ENCODE assay signal across 9 cellular contexts in the genomic region with DNA sequence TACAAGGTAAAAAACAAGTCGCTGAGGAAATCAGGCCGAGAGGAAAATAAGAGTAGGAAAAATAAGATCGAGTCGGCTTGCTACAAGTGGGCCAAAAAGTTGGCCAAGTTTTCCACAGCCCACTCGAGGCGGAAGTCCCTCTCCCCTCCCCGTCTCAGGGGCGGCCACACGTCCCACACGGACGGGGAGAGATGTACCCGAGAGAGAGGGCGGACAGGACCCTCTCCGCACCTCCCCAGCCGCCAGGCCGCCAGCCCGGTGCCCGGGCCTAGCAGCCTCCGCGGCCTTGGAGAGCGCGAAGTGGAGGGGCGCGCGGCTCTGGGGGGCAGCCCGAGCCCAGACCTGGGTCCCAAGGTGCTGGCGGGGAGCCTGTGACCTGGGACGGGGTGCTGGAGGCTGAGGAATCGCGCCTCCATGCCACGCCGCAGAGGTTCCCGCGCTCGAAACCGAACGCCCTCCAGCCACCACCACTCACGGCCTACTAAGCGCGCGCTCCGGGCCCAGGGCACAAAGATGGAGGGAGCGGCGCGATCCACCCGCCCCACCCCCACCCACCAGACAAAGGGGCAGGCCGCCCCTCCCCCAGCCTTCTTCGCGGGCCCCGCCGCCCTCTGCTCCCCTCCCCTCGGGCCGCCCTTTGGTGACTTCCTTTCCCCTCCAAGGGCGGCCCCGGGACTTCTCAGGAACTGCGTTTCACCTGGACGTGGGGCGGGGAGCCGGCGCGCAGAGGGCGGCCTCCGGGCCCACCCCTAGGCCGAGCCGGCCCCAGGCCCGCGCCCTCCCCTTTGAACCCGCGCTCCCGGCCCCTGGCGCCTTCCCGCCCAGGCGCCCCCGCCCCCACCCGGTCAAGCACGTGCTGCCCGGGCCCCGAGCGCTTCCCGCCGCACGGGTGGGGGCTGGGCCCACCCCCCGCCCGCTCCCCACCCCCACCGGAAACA. TPM values are rescaled to one million over a fixed set of nuclear protein-coding genes. Genes with fewer than 3 reads are reported as not detected.
DNase-seq lines count a peak whose midpoint lies in the region; ATAC-seq and TF ChIP-seq lines count a peak whose summit lies in the region.
"Had no signal": no experiment of that assay in that cellular context is flagged by ENCODE, and none has a peak within 500 bp of the region (broad histone marks: within the 10 kb centered on the region; RNA-seq: fewer than 3 reads in every experiment).

No MANE protein-coding gene starts in this region.

- peak overlapping the region; percentile 96 for H4K8ac ChIP-seq in mesenchymal stem cell (ENCODE audit: low read length)

- no peak overlapping the region for H3K4me2 ChIP-seq in mesenchymal stem cell (ENCODE audit: low read length, poor library complexity, severe bottlenecking)

- peak overlapping the region; percentile 47 to 92 for H3K4ac ChIP-seq in mesenchymal stem cell (ENCODE audit: low read depth in 1 of 2, low read length in 2 of 2)

- H4K91ac ChIP-seq in mesenchymal stem cell (ENCODE audit: low read length), result peak overlapping the region; percentile 78

- H3K4me3 ChIP-seq in ascending aorta, result peak overlapping the region; percentile 67 to 71
- H3K4me3 ChIP-seq in mesenchymal stem cell (ENCODE audit: insufficient read depth in 1 of 2, low read depth in 1 of 2, low read length in 2 of 2), result no peak overlapping the region
- H3K4me3 ChIP-seq in thymus (ENCODE audit: low read length), result peak overlapping the region; percentile 70

- H3K18ac ChIP-seq in mesenchymal stem cell (ENCODE audit: low read depth in 1 of 2, low read length in 2 of 2), result peak overlapping the region; percentile 69 to 94

- no peak overlapping the region for H3K9ac ChIP-seq in mesenchymal stem cell (ENCODE audit: low read length)

- no peak overlapping the region for H2BK5ac ChIP-seq in mesenchymal stem cell (ENCODE audit: low read depth, low read length, poor library complexity, severe bottlenecking)

- H3K9me3 ChIP-seq in ascending aorta (no peaks in the 10 kb centered on the region), mesenchymal stem cell (ENCODE audit: control insufficient read depth, low read length) (no peaks in the 10 kb centered on the region), thymus (ENCODE audit: control insufficient read depth) (no peaks in the 10 kb centered on the region)

- H3K27me3 ChIP-seq in ascending aorta (no peaks in the 10 kb centered on the region), mesenchymal stem cell (ENCODE audit: control insufficient read depth in 1 of 2, insufficient read depth in 1 of 2, low read length in 2 of 2) (no peaks in the 10 kb centered on the region), thymus (ENCODE audit: control insufficient read depth, insufficient read depth) (no peaks in the 10 kb centered on the region)

- ATAC-seq in GM18861 (IDR thresholded peaks at IDR 0.05; ENCODE audit: unreplicated experiment), result no peak

- H2BK15ac ChIP-seq in mesenchymal stem cell (ENCODE audit: low read depth, poor library complexity, severe bottlenecking), result peak overlapping the region; percentile 90

- peaks cover 10 to 12% of the 10 kb centered on the region in 2 donors for H3K4me1 ChIP-seq in ascending aorta
- peaks cover 33% of the 10 kb centered on the region for H3K4me1 ChIP-seq in mesenchymal stem cell (ENCODE audit: control insufficient read depth, insufficient read depth, low read depth, low read length)
- H3K4me1 ChIP-seq in thymus (ENCODE audit: control insufficient read depth, insufficient read depth, low read length), result peaks cover 16% of the 10 kb centered on the region

- H2BK12ac ChIP-seq in mesenchymal stem cell (ENCODE audit: low read length in 2 of 2), result peak overlapping the region in 1 of 2 experiments; percentile 92

- peak overlapping the region; percentile 80 to 90 for H3K27ac ChIP-seq in ascending aorta
- H3K27ac ChIP-seq in mesenchymal stem cell (ENCODE audit: low read length, poor library complexity, severe bottlenecking), result no peak overlapping the region
- H3K27ac ChIP-seq in thymus (ENCODE audit: low read depth), result peak overlapping the region; percentile 94
- H3K27ac ChIP-seq: 22Rv1 had no signal

- WGBS in mesenchymal stem cell, result 26% methylated on average over 49 of the region's 85 CpGs
- WGBS in thymus, result 53% methylated on average over 85 of the region's 85 CpGs

- no peak overlapping the region for H2AFZ ChIP-seq in mesenchymal stem cell (ENCODE audit: low read depth, low read length)

- H2AK5ac ChIP-seq in mesenchymal stem cell (ENCODE audit: low read length, severe bottlenecking), result no peak overlapping the region

- H3K79me1 ChIP-seq in mesenchymal stem cell (replicated peaks; ENCODE audit: low read length, poor library complexity, severe bottlenecking), result no peaks in the 10 kb centered on the region

- intact Hi-C loops in ascending aorta (cut with DNase I), result loop anchor here (10.0 kb wide), 1 partner anchor 460 kb away; a partner anchor contains a TSS

- H2BK120ac ChIP-seq in mesenchymal stem cell (ENCODE audit: low read depth, low read length), result peak overlapping the region; percentile 95

- H3K36me3 ChIP-seq in ascending aorta (no peaks in the 10 kb centered on the region), mesenchymal stem cell (ENCODE audit: control insufficient read depth in 1 of 2, insufficient read depth in 2 of 2, low read depth in 1 of 2, low read length in 2 of 2) (peaks cover 0 to 3% of the 10 kb centered on the region in 2 experiments), thymus (ENCODE audit: control insufficient read depth, insufficient read depth) (peaks cover 4% of the 10 kb centered on the region)

- DNase-seq in DMS53 (lab: John Stamatoyannopoulos, UW), result peak; percentile 85
- DNase-seq in DMS53 treated with DMSO at 0.1 percent for 48 hours (lab: John Stamatoyannopoulos, UW; ENCODE audit: unreplicated experiment), result no peak
- peak in 1 of 2 donors; percentile 64 for DNase-seq in ascending aorta (ENCODE audit: low spot score in 2 of 2)
- DNase-seq in mesenchymal stem cell, result no peak
- no peak for DNase-seq in MV-4-11 (lab: John Stamatoyannopoulos, UW)
- no peak for DNase-seq in DMS153 treated with DMSO at 0.1 percent for 48 hours (lab: John Stamatoyannopoulos, UW; ENCODE audit: unreplicated experiment)

- H3K23ac ChIP-seq in mesenchymal stem cell (ENCODE audit: low read length in 2 of 2), result no peak overlapping the region

- no peak for TF ChIP-seq CTCF in ascending aorta (IDR thresholded peaks at IDR 0.05)

- H3K14ac ChIP-seq in mesenchymal stem cell (ENCODE audit: low read length in 2 of 2), result no peak overlapping the region

RNA-seq across cellular contexts. Expression of a gene that starts 1.7 kb away (rescaled TPM):
- 21.4 TPM for total RNA-seq in ascending aorta
- 544 TPM for polyA plus RNA-seq in mesenchymal stem cell (2013, experiment 1 of 2)
- 524 TPM for polyA plus RNA-seq in mesenchymal stem cell (2013, experiment 2 of 2)
- polyA plus RNA-seq in thymus, result 55.5 TPM

RNA-seq across cellular contexts. Expression of a gene that starts 13.9 kb away (rescaled TPM):
- total RNA-seq in ascending aorta, result 9.2 TPM
- polyA plus RNA-seq in mesenchymal stem cell (2013, experiment 1 of 2), result 47.1 TPM
- 50.5 TPM for polyA plus RNA-seq in mesenchymal stem cell (2013, experiment 2 of 2)
- polyA plus RNA-seq in thymus, result 43.3 TPM

Comparison
In these comparisons a context has a peak if more than half of its experiments do, and no peak if none do; other contexts are left out.
1. H3K4me3 ChIP-seq: peak in ascending aorta (2 of 2) and thymus (single experiment); none in mesenchymal stem cell (0 of 2).